9 cellular contexts compared by ENCODE assay signal in the genomic region with DNA sequence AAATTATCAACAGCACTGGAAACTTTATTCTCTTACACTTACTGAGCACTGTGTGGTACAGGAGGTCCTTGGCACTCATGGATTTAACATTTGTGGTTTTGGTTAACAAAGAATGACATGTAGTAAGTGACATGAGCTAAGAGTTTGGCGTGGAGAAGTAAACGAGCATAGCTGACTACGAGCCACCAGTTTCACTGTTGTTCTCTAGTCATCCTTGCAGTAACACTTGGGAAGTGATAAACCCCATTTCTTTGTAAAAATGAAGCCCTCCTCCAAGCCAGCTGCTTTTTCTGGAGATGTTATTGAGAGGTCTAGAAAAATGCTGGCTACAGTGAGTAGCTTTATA. TPM values are rescaled to one million over a fixed set of nuclear protein-coding genes. Genes with fewer than 3 reads are reported as not detected.
A peak's percentile ranks its signal among the peaks of the same experiment; 100 is the strongest.
DNase-seq lines count a peak whose midpoint lies in the region; ATAC-seq and TF ChIP-seq lines count a peak whose summit lies in the region.
"Had no signal": no experiment of that assay in that cellular context is flagged by ENCODE, and none has a peak within 500 bp of the region (broad histone marks: within the 10 kb centered on the region; RNA-seq: fewer than 3 reads in every experiment).

No MANE protein-coding gene starts in this region.

- H3K27me3 ChIP-seq in adrenal gland: no peaks in the 10 kb centered on the region
- H3K27me3 ChIP-seq: neutrophil had no signal

- no peak for TF ChIP-seq CTCF in adrenal gland (IDR thresholded peaks at IDR 0.05)

- no peaks in the 10 kb centered on the region for H3K9me3 ChIP-seq in adrenal gland (replicated peaks in 1 of 3)
- H3K9me3 ChIP-seq: neutrophil had no signal

- no peak overlapping the region for H3K4me3 ChIP-seq in adrenal gland

- peak overlapping the region; percentile 43 to 97 (median 86) for H3K27ac ChIP-seq in adrenal gland
- H3K27ac ChIP-seq: neutrophil had no signal

- DNase-seq in activated CD4-positive, alpha-beta T cell treated with anti-CD3 and anti-CD28 coated beads for 48 hours: peak; percentile 62
- DNase-seq in activated CD4-positive, alpha-beta T cell treated with anti-CD3 and anti-CD28 coated beads, Interleukin-2, amount 50 U/mL, for 4 hours: no peak
- DNase-seq in adrenal gland (no peak), midbrain (lab: John Stamatoyannopoulos, UW) (no peak)
- DNase-seq in stimulated activated CD4-positive, alpha-beta T cell treated with anti-CD3 and anti-CD28 coated beads, Interleukin-4, amount 100 ng/mL, for 24 hours: peak; percentile 60

- H3K4me1 ChIP-seq in adrenal gland (replicated peaks in 1 of 2): peaks cover 0 to 7% of the 10 kb centered on the region in 2 donors

- intact Hi-C loops in adrenal gland (cut with DNase I): no loop called here

- WGBS in adrenal gland, 4 donors: 11 to 34% (median 31%) methylated on average over 3 of the region's 3 CpGs

- ATAC-seq in HG03342 (IDR thresholded peaks at IDR 0.05; ENCODE audit: unreplicated experiment) (peak; percentile 47), SK-N-SH treated with all-trans-retinoic acid at 6 μM for 48 hours (no peak), HG02970 (IDR thresholded peaks at IDR 0.05; ENCODE audit: low FRiP score, unreplicated experiment) (no peak)

- TF ChIP-seq POLR2A in adrenal gland (IDR thresholded peaks at IDR 0.05): no peak

- H3K36me3 ChIP-seq in adrenal gland (replicated peaks in 1 of 2): no peaks in the 10 kb centered on the region

TF ChIP-seq in SK-N-SH treated with all-trans-retinoic acid at 6 μM for 48 hours, 23 proteins besides CTCF, POLR2A, EP300 and RAD21:
- no peak for TF ChIP-seq GLIS3 (CRISPR knock-in tag; IDR thresholded peaks at IDR 0.05)
- TF ChIP-seq, protein P1, sequence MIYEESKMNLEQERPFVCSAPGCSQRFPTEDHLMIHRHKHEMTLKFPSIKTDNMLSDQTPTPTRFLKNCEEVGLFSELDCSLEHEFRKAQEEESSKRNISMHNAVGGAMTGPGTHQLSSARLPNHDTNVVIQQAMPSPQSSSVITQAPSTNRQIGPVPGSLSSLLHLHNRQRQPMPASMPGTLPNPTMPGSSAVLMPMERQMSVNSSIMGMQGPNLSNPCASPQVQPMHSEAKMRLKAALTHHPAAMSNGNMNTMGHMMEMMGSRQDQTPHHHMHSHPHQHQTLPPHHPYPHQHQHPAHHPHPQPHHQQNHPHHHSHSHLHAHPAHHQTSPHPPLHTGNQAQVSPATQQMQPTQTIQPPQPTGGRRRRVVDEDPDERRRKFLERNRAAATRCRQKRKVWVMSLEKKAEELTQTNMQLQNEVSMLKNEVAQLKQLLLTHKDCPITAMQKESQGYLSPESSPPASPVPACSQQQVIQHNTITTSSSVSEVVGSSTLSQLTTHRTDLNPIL (CRISPR knock-in tag; IDR thresholded peaks at IDR 0.05; ENCODE audit: low read depth): no peak
- no peak for TF ChIP-seq ESRRG (CRISPR knock-in tag; IDR thresholded peaks at IDR 0.05)
- TF ChIP-seq, protein P2, sequence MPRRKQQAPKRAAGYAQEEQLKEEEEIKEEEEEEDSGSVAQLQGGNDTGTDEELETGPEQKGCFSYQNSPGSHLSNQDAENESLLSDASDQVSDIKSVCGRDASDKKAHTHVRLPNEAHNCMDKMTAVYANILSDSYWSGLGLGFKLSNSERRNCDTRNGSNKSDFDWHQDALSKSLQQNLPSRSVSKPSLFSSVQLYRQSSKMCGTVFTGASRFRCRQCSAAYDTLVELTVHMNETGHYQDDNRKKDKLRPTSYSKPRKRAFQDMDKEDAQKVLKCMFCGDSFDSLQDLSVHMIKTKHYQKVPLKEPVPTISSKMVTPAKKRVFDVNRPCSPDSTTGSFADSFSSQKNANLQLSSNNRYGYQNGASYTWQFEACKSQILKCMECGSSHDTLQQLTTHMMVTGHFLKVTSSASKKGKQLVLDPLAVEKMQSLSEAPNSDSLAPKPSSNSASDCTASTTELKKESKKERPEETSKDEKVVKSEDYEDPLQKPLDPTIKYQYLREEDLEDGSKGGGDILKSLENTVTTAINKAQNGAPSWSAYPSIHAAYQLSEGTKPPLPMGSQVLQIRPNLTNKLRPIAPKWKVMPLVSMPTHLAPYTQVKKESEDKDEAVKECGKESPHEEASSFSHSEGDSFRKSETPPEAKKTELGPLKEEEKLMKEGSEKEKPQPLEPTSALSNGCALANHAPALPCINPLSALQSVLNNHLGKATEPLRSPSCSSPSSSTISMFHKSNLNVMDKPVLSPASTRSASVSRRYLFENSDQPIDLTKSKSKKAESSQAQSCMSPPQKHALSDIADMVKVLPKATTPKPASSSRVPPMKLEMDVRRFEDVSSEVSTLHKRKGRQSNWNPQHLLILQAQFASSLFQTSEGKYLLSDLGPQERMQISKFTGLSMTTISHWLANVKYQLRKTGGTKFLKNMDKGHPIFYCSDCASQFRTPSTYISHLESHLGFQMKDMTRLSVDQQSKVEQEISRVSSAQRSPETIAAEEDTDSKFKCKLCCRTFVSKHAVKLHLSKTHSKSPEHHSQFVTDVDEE (CRISPR knock-in tag; IDR thresholded peaks at IDR 0.05): no peak
- no peak for TF ChIP-seq ZFP3 (CRISPR knock-in tag; IDR thresholded peaks at IDR 0.05)
- no peak for TF ChIP-seq BACH2 (CRISPR knock-in tag; IDR thresholded peaks at IDR 0.05; ENCODE audit: borderline replicate concordance)
- TF ChIP-seq ZNF565 (CRISPR knock-in tag; conservative IDR thresholded peaks at IDR 0.05; ENCODE audit: low read depth): no peak
- no peak for TF ChIP-seq ISL1 (CRISPR knock-in tag; IDR thresholded peaks at IDR 0.05)
- TF ChIP-seq PPARA (CRISPR knock-in tag; IDR thresholded peaks at IDR 0.05; ENCODE audit: borderline replicate concordance): no peak
- TF ChIP-seq, protein P3, sequence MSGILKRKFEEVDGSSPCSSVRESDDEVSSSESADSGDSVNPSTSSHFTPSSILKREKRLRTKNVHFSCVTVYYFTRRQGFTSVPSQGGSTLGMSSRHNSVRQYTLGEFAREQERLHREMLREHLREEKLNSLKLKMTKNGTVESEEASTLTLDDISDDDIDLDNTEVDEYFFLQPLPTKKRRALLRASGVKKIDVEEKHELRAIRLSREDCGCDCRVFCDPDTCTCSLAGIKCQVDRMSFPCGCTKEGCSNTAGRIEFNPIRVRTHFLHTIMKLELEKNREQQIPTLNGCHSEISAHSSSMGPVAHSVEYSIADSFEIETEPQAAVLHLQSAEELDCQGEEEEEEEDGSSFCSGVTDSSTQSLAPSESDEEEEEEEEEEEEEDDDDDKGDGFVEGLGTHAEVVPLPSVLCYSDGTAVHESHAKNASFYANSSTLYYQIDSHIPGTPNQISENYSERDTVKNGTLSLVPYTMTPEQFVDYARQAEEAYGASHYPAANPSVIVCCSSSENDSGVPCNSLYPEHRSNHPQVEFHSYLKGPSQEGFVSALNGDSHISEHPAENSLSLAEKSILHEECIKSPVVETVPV (CRISPR knock-in tag; IDR thresholded peaks at IDR 0.05): no peak
- no peak for TF ChIP-seq ARNTL (CRISPR knock-in tag; IDR thresholded peaks at IDR 0.05; ENCODE audit: borderline replicate concordance, low read depth)
- no peak for TF ChIP-seq ZFP30 (CRISPR knock-in tag; IDR thresholded peaks at IDR 0.05)
- TF ChIP-seq, protein P4, sequence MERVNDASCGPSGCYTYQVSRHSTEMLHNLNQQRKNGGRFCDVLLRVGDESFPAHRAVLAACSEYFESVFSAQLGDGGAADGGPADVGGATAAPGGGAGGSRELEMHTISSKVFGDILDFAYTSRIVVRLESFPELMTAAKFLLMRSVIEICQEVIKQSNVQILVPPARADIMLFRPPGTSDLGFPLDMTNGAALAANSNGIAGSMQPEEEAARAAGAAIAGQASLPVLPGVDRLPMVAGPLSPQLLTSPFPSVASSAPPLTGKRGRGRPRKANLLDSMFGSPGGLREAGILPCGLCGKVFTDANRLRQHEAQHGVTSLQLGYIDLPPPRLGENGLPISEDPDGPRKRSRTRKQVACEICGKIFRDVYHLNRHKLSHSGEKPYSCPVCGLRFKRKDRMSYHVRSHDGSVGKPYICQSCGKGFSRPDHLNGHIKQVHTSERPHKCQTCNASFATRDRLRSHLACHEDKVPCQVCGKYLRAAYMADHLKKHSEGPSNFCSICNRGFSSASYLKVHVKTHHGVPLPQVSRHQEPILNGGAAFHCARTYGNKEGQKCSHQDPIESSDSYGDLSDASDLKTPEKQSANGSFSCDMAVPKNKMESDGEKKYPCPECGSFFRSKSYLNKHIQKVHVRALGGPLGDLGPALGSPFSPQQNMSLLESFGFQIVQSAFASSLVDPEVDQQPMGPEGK (CRISPR knock-in tag; IDR thresholded peaks at IDR 0.05; ENCODE audit: borderline replicate concordance): no peak
- no peak for TF ChIP-seq ZNF70 (CRISPR knock-in tag; IDR thresholded peaks at IDR 0.05)
- no peak for TF ChIP-seq ZNF8 (CRISPR knock-in tag; IDR thresholded peaks at IDR 0.05)
- TF ChIP-seq TOX (CRISPR knock-in tag; IDR thresholded peaks at IDR 0.05; ENCODE audit: borderline replicate concordance): no peak

RNA-seq across cellular contexts. Expression of a gene that starts 32.7 kb away (rescaled TPM):
- total RNA-seq in adrenal gland: 100 to 1,000 TPM in 7 of 8 donors, 10 to 100 TPM in 1; 83.1 to 554 (median 207) TPM
- 100 to 1,000 TPM in 2 of 3 donors, 10 to 100 TPM in 1; 30.6 to 746 (median 180) TPM for polyA plus RNA-seq in adrenal gland

RNA-seq across cellular contexts. Expression of a gene that starts 52.5 kb away (rescaled TPM):
- 100 to 1,000 TPM in 1 of 8 donors, 10 to 100 TPM in 7; 31.7 to 136 (median 56.8) TPM for total RNA-seq in adrenal gland
- polyA plus RNA-seq in adrenal gland: 10 to 100 TPM; 10.9 to 69.1 (median 15.3) TPM

Comparison
In these comparisons a context has a peak if more than half of its experiments do, and no peak if none do; other contexts are left out.
1. DNase-seq: peak in activated CD4-positive, alpha-beta T cell treated with anti-CD3 and anti-CD28 coated beads for 48 hours (single experiment) and stimulated activated CD4-positive, alpha-beta T cell treated with anti-CD3 and anti-CD28 coated beads, Interleukin-4, amount 100 ng/mL, for 24 hours (single experiment); none in activated CD4-positive, alpha-beta T cell treated with anti-CD3 and anti-CD28 coated beads, Interleukin-2, amount 50 U/mL, for 4 hours (0 of 2), adrenal gland (0 of 7) and midbrain (single experiment).